Comparison of ENCODE assay signal across 17 cellular contexts in the genomic region with DNA sequence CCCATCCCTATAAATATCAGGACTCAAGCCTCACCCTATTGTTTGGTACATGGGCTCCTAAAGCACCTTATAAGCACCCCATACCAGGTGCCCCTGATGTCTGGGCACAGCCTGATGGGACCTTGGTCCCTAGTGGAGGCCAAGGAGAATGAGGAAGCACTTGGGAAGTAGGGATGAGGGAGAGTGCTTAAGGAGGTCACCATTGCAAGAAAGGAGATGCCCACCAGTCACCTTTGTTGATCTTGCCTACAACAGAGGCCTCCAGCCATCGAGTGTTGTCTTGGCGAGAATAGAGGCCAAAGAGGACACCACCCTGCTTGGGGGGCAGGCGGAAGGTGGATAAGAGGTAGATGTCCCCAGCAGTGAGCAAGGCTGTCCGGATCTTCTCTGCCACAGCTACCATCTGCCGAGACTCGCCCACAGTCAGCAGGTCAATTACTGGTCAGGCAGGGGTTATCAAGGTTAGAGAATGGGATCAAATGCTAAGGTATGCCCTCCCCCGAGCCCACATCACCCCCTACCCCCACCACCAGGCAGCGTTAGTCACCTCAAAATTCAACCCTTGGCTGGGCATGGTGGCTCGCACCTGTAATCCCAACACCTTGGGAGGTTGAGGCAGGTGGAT. TPM values are rescaled to one million over a fixed set of nuclear protein-coding genes. Genes with fewer than 3 reads are reported as not detected.
DNase-seq lines count a peak whose midpoint lies in the region; TF ChIP-seq lines count a peak whose summit lies in the region.
"Had no signal": no experiment of that assay in that cellular context is flagged by ENCODE, and none has a peak within 500 bp of the region (broad histone marks: within the 10 kb centered on the region; RNA-seq: fewer than 3 reads in every experiment).

No MANE protein-coding gene starts in this region.

- intact Hi-C loops in esophagus muscularis mucosa (cut with DNase I), result no loop called here
- intact Hi-C loops in uterus (cut with DNase I; ENCODE audit: low total_unique reads), result loop anchor here (1.0 kb wide), 1 partner anchor 21 kb away; no protein-coding TSS in a partner anchor

- DNase-seq in RWPE1 (ENCODE audit: low spot score), result no peak
- no peak for DNase-seq in esophagus muscularis mucosa (ENCODE audit: extremely low spot score)
- DNase-seq in neural crest cell (ENCODE audit: low read depth, low spot score), result no peak
- no peak for DNase-seq in uterus
- no peak for DNase-seq in NCI-H446 treated with DMSO at 0.1 percent for 48 hours (lab: John Stamatoyannopoulos, UW)
- no peak for DNase-seq in activated CD4-positive, alpha-beta T cell treated with anti-CD3 and anti-CD28 coated beads, Interleukin-2, amount 50 U/mL, for 48 hours
- DNase-seq in epidermal melanocyte (ENCODE audit: insufficient read length, low spot score), result no peak
- no peak for DNase-seq in ACHN

- peaks cover 23 to 56% (median 40%) of the 10 kb centered on the region in 4 donors for H3K4me1 ChIP-seq in esophagus muscularis mucosa
- no peaks in the 10 kb centered on the region for H3K4me1 ChIP-seq in uterus

- H3K4me3 ChIP-seq in esophagus muscularis mucosa (peak overlapping the region in 1 of 4 donors; percentile 96), uterus (no peak overlapping the region)
- H3K4me3 ChIP-seq: right lobe of liver had no signal

- no peak for TF ChIP-seq EP300 in esophagus muscularis mucosa (IDR thresholded peaks at IDR 0.05)

- H3K9me3 ChIP-seq in esophagus muscularis mucosa (no peaks in the 10 kb centered on the region), uterus (no peaks in the 10 kb centered on the region)
- H3K9me3 ChIP-seq: Caco-2, gastrocnemius medialis, neutrophil, right lobe of liver, upper lobe of left lung had no signal

- 60% methylated on average over 8 of the region's 9 CpGs for WGBS in esophagus muscularis mucosa

- in situ Hi-C loops in ACHN (cut with HindIII; ENCODE audit: low pct_ligation_motif_present, low pct_unique_long_range_greater_than_20kb, low sequenced_read_pairs), result no loop called here

- H3K27me3 ChIP-seq in esophagus muscularis mucosa, result no peaks in the 10 kb centered on the region
- no peaks in the 10 kb centered on the region for H3K27me3 ChIP-seq in uterus
- H3K27me3 ChIP-seq: dorsolateral prefrontal cortex, gastrocnemius medialis, neutrophil, right lobe of liver, upper lobe of left lung had no signal

- POLR2A ChIA-PET in RWPE1 (lab: Yijun Ruan, JAX; ENCODE audit: low non-redundant PET), result no interaction called here

- H3K27ac ChIP-seq in RWPE1 (peak overlapping the region; percentile 94), esophagus muscularis mucosa (replicated peaks in 1 of 4) (peak overlapping the region; percentile 98 to 100 (median 99)), uterus (peak overlapping the region; percentile 99)
- H3K27ac ChIP-seq: right lobe of liver had no signal

- CTCF ChIA-PET in RWPE1 (lab: Yijun Ruan, JAX), result interaction anchor here (1.2 kb wide), 1 partner anchor 18 kb away, joined by 7 read pairs; no protein-coding TSS in a partner anchor

- peaks cover 58% of the 10 kb centered on the region for H3K4me1 Mint-ChIP-seq in neural crest cell

- peak overlapping the region; percentile 62 for H3K27ac Mint-ChIP-seq in neural crest cell (ENCODE audit: unreplicated experiment)

- H3K36me3 ChIP-seq in esophagus muscularis mucosa (peaks cover 8 to 40% (median 15%) of the 10 kb centered on the region in 4 donors), uterus (no peaks in the 10 kb centered on the region)
- H3K36me3 ChIP-seq: gastrocnemius medialis, neutrophil, right lobe of liver, upper lobe of left lung had no signal

- no peaks in the 10 kb centered on the region for H3K9me3 Mint-ChIP-seq in neural crest cell
- H3K9me3 Mint-ChIP-seq: activated naive CD8-positive, alpha-beta T cell treated with anti-CD3 and anti-CD28 coated beads, Interleukin-2, amount 10 ng/mL, durations not matched to agents 7 days and 5 days; T-helper 2 cell treated with Interferon-gamma antibody and Interleukin-4, amounts not matched to agents 5 μg/mL and 100 μg/mL, for 36 hours had no signal

- H3K27me3 Mint-ChIP-seq in neural crest cell (ENCODE audit: low read depth), result peaks cover 44% of the 10 kb centered on the region
- H3K27me3 Mint-ChIP-seq: activated CD4-positive, alpha-beta T cell treated with anti-CD3 and anti-CD28 coated beads for 36 hours; activated naive CD8-positive, alpha-beta T cell treated with anti-CD3 and anti-CD28 coated beads, Interleukin-2, amount 10 ng/mL, durations not matched to agents 7 days and 5 days had no signal

- no peak for TF ChIP-seq POLR2A in esophagus muscularis mucosa (IDR thresholded peaks at IDR 0.05; ENCODE audit: low read depth)
- TF ChIP-seq POLR2A in uterus (IDR thresholded peaks at IDR 0.05), result no peak

- H3K4me3 Mint-ChIP-seq in neural crest cell, result peak overlapping the region; percentile 61

- H3K36me3 Mint-ChIP-seq in neural crest cell (ENCODE audit: low read depth), result peaks cover 24% of the 10 kb centered on the region
- H3K36me3 Mint-ChIP-seq: activated naive CD8-positive, alpha-beta T cell treated with anti-CD3 and anti-CD28 coated beads, Interleukin-2, amount 10 ng/mL, durations not matched to agents 7 days and 5 days had no signal

- no peak for TF ChIP-seq CTCF in RWPE1 (conservative IDR thresholded peaks at IDR 0.05; ENCODE audit: low read depth)
- no peak for TF ChIP-seq CTCF in esophagus muscularis mucosa (IDR thresholded peaks at IDR 0.05)
- TF ChIP-seq CTCF in neural crest cell (conservative IDR thresholded peaks at IDR 0.05), result no peak
- no peak for TF ChIP-seq CTCF in uterus (IDR thresholded peaks at IDR 0.05)

RNA-seq across cellular contexts. Expression of gene THBS3, which starts 1.6 kb away (rescaled TPM):
- 10 to 100 TPM; 16.2 to 37.4 (median 23.4) TPM for total RNA-seq in esophagus muscularis mucosa
- 21.4 TPM in 2 replicates for total RNA-seq in neural crest cell
- total RNA-seq in uterus, result 100 to 1,000 TPM in 1 of 4 donors, 10 to 100 TPM in 3; 11.8 to 101 (median 38.3) TPM

RNA-seq across cellular contexts. Expression of gene MTX1, which starts 2.4 kb away (rescaled TPM):
- total RNA-seq in esophagus muscularis mucosa (10 to 100 TPM; 34.1 to 52.8 (median 38.0) TPM), neural crest cell (36.0 and 38.3 TPM in 2 replicates), uterus (10 to 100 TPM in 3 of 4 donors, 1 to 10 TPM in 1; 9.7 to 62.4 (median 26.0) TPM)

RNA-seq across cellular contexts. Expression of gene TRIM46, which starts 32.4 kb away (rescaled TPM):
- total RNA-seq in esophagus muscularis mucosa (1 to 10 TPM in 1 of 4 donors, under 1 TPM in 2, not detected in 1; 0.13 to 1.7 (median 0.17) TPM), neural crest cell (9.8 and 10.0 TPM in 2 replicates), uterus (1 to 10 TPM in 3 of 4 donors, under 1 TPM in 1; 0.26 to 4.6 (median 2.5) TPM)
- total RNA-seq: gastrocnemius medialis had no signal

RNA-seq across cellular contexts. Expression of gene KRTCAP2, which starts 33.0 kb away (rescaled TPM):
- total RNA-seq in esophagus muscularis mucosa (100 to 1,000 TPM in 2 of 4 donors, 10 to 100 TPM in 2; 76.0 to 146 (median 108) TPM), neural crest cell (125 and 152 TPM in 2 replicates), uterus (100 to 1,000 TPM in 1 of 4 donors, 10 to 100 TPM in 2, 1 to 10 TPM in 1; 1.5 to 200 (median 62.5) TPM)

RNA-seq across cellular contexts. Expression of gene ENTREP3, which starts 49.2 kb away (rescaled TPM):
- total RNA-seq in esophagus muscularis mucosa (10 to 100 TPM; 15.1 to 38.7 (median 22.6) TPM), neural crest cell (93.1 and 94.3 TPM in 2 replicates), uterus (10 to 100 TPM in 2 of 4 donors, 1 to 10 TPM in 2; 5.3 to 28.2 (median 11.7) TPM)
